8 cellular contexts compared by ENCODE assay signal in genomic region chr20:10347481-10347880, GRCh38.
"Had no signal": no experiment of that assay in that cellular context is flagged by ENCODE, and none has a peak within 500 bp of the region (broad histone marks: within the 10 kb centered on the region; RNA-seq: fewer than 3 reads in every experiment).

No MANE protein-coding gene starts in this region.

- H3K4me3 ChIP-seq: GM23338 had no signal

- DNase-seq: H9, HCEC 1CT, KBM-7 had no signal

- ATAC-seq: GM23338 had no signal

- H3K4me2 ChIP-seq: GM23338, KMS-11 had no signal

- H3K9ac ChIP-seq: KMS-11 had no signal

- FAIRE-seq: H1, H54, HTR-8/SVneo had no signal

- H3K27ac ChIP-seq: KMS-11 had no signal

- H2AFZ ChIP-seq: GM23338 had no signal
